8 cellular contexts compared by ENCODE assay signal in the genomic region with DNA sequence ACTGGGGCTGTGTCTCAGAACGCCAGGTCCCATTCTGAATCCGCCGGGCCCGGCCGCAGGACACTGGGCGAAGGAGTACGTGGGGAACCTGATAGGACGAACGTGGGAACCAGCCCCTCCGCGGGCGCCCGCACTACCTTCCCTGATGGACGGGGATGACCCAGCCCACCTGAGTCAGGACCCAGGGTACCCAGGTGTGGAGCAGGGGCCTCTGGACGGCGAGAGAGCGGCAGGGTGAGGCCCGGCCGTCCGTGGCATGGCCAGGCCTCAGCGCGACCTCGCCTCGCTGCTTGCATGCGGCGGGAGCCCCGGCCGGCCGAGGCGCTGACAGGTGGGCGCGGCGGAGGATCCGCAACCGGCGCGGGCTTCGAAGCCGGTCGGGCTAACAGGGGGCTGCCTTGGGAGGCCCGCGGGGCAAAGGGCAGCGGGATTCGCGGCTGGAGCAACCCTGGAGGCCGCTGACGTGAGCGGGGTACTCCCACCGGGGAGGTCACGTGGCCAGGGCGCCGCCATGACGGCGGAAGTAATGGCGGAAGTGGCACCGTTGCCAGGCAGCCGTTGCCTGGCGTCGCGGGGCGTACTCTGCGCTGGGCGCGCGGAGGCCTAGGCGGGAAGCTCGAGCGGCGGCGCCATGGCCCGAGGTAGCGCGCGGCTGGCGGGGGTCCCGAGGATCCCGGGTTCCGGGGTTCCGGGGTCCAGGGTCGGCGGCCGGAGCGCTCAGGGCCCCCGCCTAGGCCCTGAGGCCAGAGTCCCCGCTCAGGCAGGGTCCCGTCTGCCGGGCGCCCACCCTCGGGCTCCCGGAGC. TPM values are rescaled to one million over a fixed set of nuclear protein-coding genes. Genes with fewer than 3 reads are reported as not detected.
DNase-seq lines count a peak whose midpoint lies in the region; ATAC-seq and TF ChIP-seq lines count a peak whose summit lies in the region.

Gene WDR90 (plus strand): TSS at position 580 of the 804 bp plus-strand sequence. CDS start 52 bp downstream, at position 632.

- 0 to 5% (median 3%) methylated on average over 12 to 90 of the region's 90 CpGs for WGBS in adrenal gland, 4 donors
- 1 to 2% methylated on average over 90 of the region's 90 CpGs for WGBS in heart right ventricle, 2 donors

- H3K4me1 ChIP-seq in adrenal gland (replicated peaks in 1 of 2): peaks cover 66 to 74% of the 10 kb centered on the region in 2 donors
- peaks cover 31 to 61% (median 50%) of the 10 kb centered on the region in 9 donors for H3K4me1 ChIP-seq in heart right ventricle

- intact Hi-C loops in T-helper 1 cell treated with Interleukin-12 subunit alpha and Interleukin-12 subunit beta and Interleukin-4 antibody, amounts not matched to agents 30 ng/mL and 1 ng/mL, for 36 hours (cut with micrococcal nuclease): loop anchor here (1.0 kb wide), 5 partner anchors 8 to 35 kb away; partner anchors contain the start of genes JMJD8, MCRIP2, METTL26 and RHOT2
- intact Hi-C loops in adrenal gland (cut with DNase I): no loop called here
- intact Hi-C loops in heart right ventricle (cut with DNase I): no loop called here
- intact Hi-C loops in posterior cingulate gyrus (cut with DNase I): no loop called here

- H3K27me3 Mint-ChIP-seq in type B pancreatic cell: no peaks in the 10 kb centered on the region

- H3K9me3 Mint-ChIP-seq in type B pancreatic cell: no peaks in the 10 kb centered on the region

- no peaks in the 10 kb centered on the region for H3K36me3 Mint-ChIP-seq in type B pancreatic cell

- ATAC-seq in HG02884 (IDR thresholded peaks at IDR 0.05; ENCODE audit: unreplicated experiment) (peak; percentile 67), heart right ventricle (peak; percentile 66 to 94 (median 86))

- H3K36me3 ChIP-seq in adrenal gland (replicated peaks in 1 of 2) (no peaks in the 10 kb centered on the region), heart right ventricle (peaks cover 0 to 13% (median 0%) of the 10 kb centered on the region in 9 donors)

- peak within 1 kb of the TSS; percentile 68 to 95 (median 85) for H3K27ac ChIP-seq in adrenal gland
- peak within 1 kb of the TSS; percentile 76 to 96 (median 88) for H3K27ac ChIP-seq in heart right ventricle

- H3K4me3 ChIP-seq in adrenal gland (peak within 1 kb of the TSS in 2 of 4 donors; percentile 33 to 64), heart right ventricle (peak within 1 kb of the TSS; percentile 65 to 85 (median 74))

- H3K27me3 ChIP-seq in adrenal gland: no peaks in the 10 kb centered on the region
- no peaks in the 10 kb centered on the region for H3K27me3 ChIP-seq in heart right ventricle

- no peaks in the 10 kb centered on the region for H3K4me1 Mint-ChIP-seq in type B pancreatic cell (ENCODE audit: unreplicated experiment)

- H3K9me3 ChIP-seq in adrenal gland (replicated peaks in 1 of 3) (no peaks in the 10 kb centered on the region), heart right ventricle (no peaks in the 10 kb centered on the region)

- H3K4me3 Mint-ChIP-seq in type B pancreatic cell: peak within 1 kb of the TSS; percentile 84

- DNase-seq in GM13977 (ENCODE audit: low spot score) (peak; percentile 99), NCI-H146 treated with DMSO at 0.1 percent for 48 hours (lab: John Stamatoyannopoulos, UW; ENCODE audit: unreplicated experiment) (peak; percentile 84), adrenal gland (peak; percentile 93 to 96 (median 95)), heart right ventricle (peak; percentile 92 to 94), posterior cingulate gyrus (peak; percentile 92 to 99 (median 96)), type B pancreatic cell (ENCODE audit: extremely low spot score, unreplicated experiment) (peak; percentile 95)

- in situ Hi-C loops in GM13977 (cut with MboI; ENCODE audit: low pct_unique_long_range_greater_than_20kb, low sequenced_read_pairs, unreplicated experiment): no loop called here

- TF ChIP-seq CTCF in GM13977 (IDR thresholded peaks at IDR 0.05; ENCODE audit: extremely low read depth, insufficient read depth, missing control alignments) (no peak), adrenal gland (IDR thresholded peaks at IDR 0.05) (no peak), heart right ventricle (IDR thresholded peaks at IDR 0.05) (no peak), type B pancreatic cell (conservative IDR thresholded peaks at IDR 0.05) (no peak)

- TF ChIP-seq POLR2A in adrenal gland (IDR thresholded peaks at IDR 0.05): peak; percentile 40 to 57

- H3K27ac Mint-ChIP-seq in type B pancreatic cell: peak within 1 kb of the TSS; percentile 79

RNA-seq across cellular contexts. Expression of gene WDR90, which starts in this region (rescaled TPM):
- total RNA-seq in T-helper 1 cell treated with Interleukin-12 subunit alpha and Interleukin-12 subunit beta and Interleukin-4 antibody, amounts not matched to agents 30 ng/mL and 1 ng/mL, for 36 hours: 52.9 and 53.6 TPM in 2 replicates
- total RNA-seq in adrenal gland (10 to 100 TPM; 12.4 to 55.8 (median 26.9) TPM), heart right ventricle (10 to 100 TPM in 4 of 10 donors, 1 to 10 TPM in 6; 7.6 to 13.7 (median 9.9) TPM), type B pancreatic cell (ENCODE audit: low replicate concordance) (75.8 and 102 TPM in 2 replicates)
- polyA plus RNA-seq in adrenal gland (100 to 1,000 TPM in 2 of 3 donors, 1 to 10 TPM in 1; 3.0 to 162 (median 125) TPM), heart right ventricle (10 to 100 TPM in 1 of 2 donors, 1 to 10 TPM in 1; 7.1 to 23.8 TPM)
